Comparison of ENCODE assay signal across 8 cellular contexts in genomic region chr22:30485362-30485988, GRCh38. TPM values are rescaled to one million over a fixed set of nuclear protein-coding genes. Genes with fewer than 3 reads are reported as not detected.
DNase-seq lines count a peak whose midpoint lies in the region; ATAC-seq and TF ChIP-seq lines count a peak whose summit lies in the region.

No MANE protein-coding gene starts in this region.

- H3K27ac ChIP-seq in HL-60 (replicated peaks): no peak overlapping the region

- H3K9ac ChIP-seq in adipocyte (ENCODE audit: low read length): no peak overlapping the region

- intact Hi-C loops in left ventricle myocardium superior (cut with micrococcal nuclease): loop anchor here (10.0 kb wide), 1 partner anchor 91 kb away; the partner anchor contains the start of gene SEC14L2
- intact Hi-C loops in sciatic nerve (cut with DNase I): no loop called here

- no peaks in the 10 kb centered on the region for H3K4me1 ChIP-seq in adipocyte (ENCODE audit: control insufficient read depth, insufficient read depth, low read length)

- ATAC-seq in left ventricle myocardium superior: peak; percentile 93
- peak; percentile 86 for ATAC-seq in sciatic nerve
- no peak for ATAC-seq in HG02938 (IDR thresholded peaks at IDR 0.05; ENCODE audit: unreplicated experiment)
- no peak for ATAC-seq in HG03135 (IDR thresholded peaks at IDR 0.05; ENCODE audit: unreplicated experiment)

- no peaks in the 10 kb centered on the region for H3K36me3 ChIP-seq in adipocyte (ENCODE audit: control insufficient read depth, insufficient read depth, low read length, severe bottlenecking)

- H3K27me3 ChIP-seq in HL-60 (ENCODE audit: insufficient read depth, poor library complexity, severe bottlenecking): no peaks in the 10 kb centered on the region
- peaks cover 19% of the 10 kb centered on the region for H3K27me3 ChIP-seq in adipocyte (replicated peaks; ENCODE audit: control insufficient read depth, insufficient read depth, low read length)

- DNase-seq in EH (ENCODE audit: low read depth) (peak; percentile 63), HL-60 (ENCODE audit: low read depth in 1 of 2, low spot score in 1 of 2) (peak; percentile 47 to 65), T-helper 1 cell (peak; percentile 43 to 74 (median 62)), adipocyte (ENCODE audit: low read depth) (peak; percentile 67), left ventricle myocardium superior (peak; percentile 66), sciatic nerve (ENCODE audit: low spot score) (peak; percentile 80)

- H3K4me3 ChIP-seq in HL-60 (replicated peaks; ENCODE audit: insufficient read depth, low read length) (no peak overlapping the region), adipocyte (ENCODE audit: low read length) (no peak overlapping the region)

- TF ChIP-seq CTCF in HL-60 (IDR thresholded peaks at IDR 0.05; ENCODE audit: insufficient read depth, low read length): peak; percentile 96

- H3K9me3 ChIP-seq in adipocyte (ENCODE audit: control insufficient read depth, low read length): no peaks in the 10 kb centered on the region

RNA-seq across cellular contexts. Expression of gene SEC14L3, which starts 13.7 kb away (rescaled TPM):
- total RNA-seq in left ventricle myocardium superior (not detected), sciatic nerve (not detected)

RNA-seq across cellular contexts. Expression of gene SEC14L4, which starts 20.0 kb away (rescaled TPM):
- total RNA-seq in left ventricle myocardium superior: not detected
- 0.62 TPM for total RNA-seq in sciatic nerve

RNA-seq across cellular contexts. Expression of gene MTFP1, which starts 59.9 kb away (rescaled TPM):
- total RNA-seq in left ventricle myocardium superior (16.3 TPM), sciatic nerve (3.6 TPM)

Comparison
In these comparisons a context has a peak if more than half of its experiments do, and no peak if none do; other contexts are left out.
1. ATAC-seq: peak in left ventricle myocardium superior (single experiment) and sciatic nerve (single experiment); none in HG02938 (single experiment) and HG03135 (single experiment).
2. Peak in every context shown above with its lines, with median percentiles within 50 percentile points of each other: DNase-seq.